ENCODE assay signal across 26 cellular contexts in the genomic region with DNA sequence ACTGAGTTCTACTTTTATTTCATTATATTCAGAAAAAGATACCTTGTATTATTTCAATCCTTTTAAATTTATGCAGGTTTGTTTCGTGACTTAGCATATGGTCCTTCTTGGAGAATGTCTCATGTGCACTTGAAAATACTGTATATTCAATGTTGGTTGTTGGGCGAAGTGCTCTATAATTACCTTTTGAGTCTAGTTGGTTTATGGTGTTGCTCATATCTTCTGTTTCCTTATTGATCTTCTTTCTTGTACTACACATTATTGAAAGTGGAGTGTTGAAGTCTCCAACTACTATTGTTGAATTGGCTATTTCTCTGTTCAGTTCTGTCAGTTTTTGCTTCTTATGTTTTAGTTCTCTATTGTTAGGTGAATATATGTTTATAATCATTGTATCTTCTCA.
"Had no signal": no experiment of that assay in that cellular context is flagged by ENCODE, and none has a peak within 500 bp of the region (broad histone marks: within the 10 kb centered on the region; RNA-seq: fewer than 3 reads in every experiment).

No MANE protein-coding gene starts in this region.

- H3K36me3 ChIP-seq: esophagus muscularis mucosa, esophagus squamous epithelium, gastrocnemius medialis, gastroesophageal sphincter, heart left ventricle had no signal

- ATAC-seq: effector memory CD8-positive, alpha-beta T cell; esophagus mucosa; foreskin keratinocyte; gastrocnemius medialis; gastroesophageal sphincter; heart left ventricle; heart right ventricle had no signal

- H3K4me1 ChIP-seq: esophagus muscularis mucosa, esophagus squamous epithelium, foreskin keratinocyte, gastrocnemius medialis, gastroesophageal sphincter, heart left ventricle, heart right ventricle had no signal

- H3K4me3 ChIP-seq: coronary artery, dorsolateral prefrontal cortex, esophagus muscularis mucosa, esophagus squamous epithelium, gastrocnemius medialis, gastroesophageal sphincter, heart left ventricle, heart right ventricle had no signal

- H3K27ac ChIP-seq: coronary artery, dorsolateral prefrontal cortex, epithelial cell of prostate, esophagus muscularis mucosa, esophagus squamous epithelium, foreskin keratinocyte, gastrocnemius medialis, gastroesophageal sphincter, heart left ventricle, heart right ventricle had no signal

- H3K9me3 ChIP-seq: gastrocnemius medialis had no signal

- DNase-seq: cortex of kidney; dermis blood vessel endothelial cell; dorsolateral prefrontal cortex; effector CD4-positive, alpha-beta T cell; effector CD8-positive, alpha-beta T cell; effector memory CD4-positive, alpha-beta T cell; effector memory CD8-positive, alpha-beta T cell; endodermal cell; erythroblast; esophagus squamous epithelium; foreskin fibroblast; foreskin keratinocyte; foreskin melanocyte; gastrocnemius medialis; glutamatergic neuron; head of caudate nucleus; heart left ventricle; heart right ventricle had no signal

- FAIRE-seq: endometrium, endothelial cell of umbilical vein, frontal cortex had no signal

- H3K27me3 ChIP-seq: dorsolateral prefrontal cortex, esophagus muscularis mucosa, esophagus squamous epithelium, gastrocnemius medialis, gastroesophageal sphincter, heart left ventricle, heart right ventricle had no signal
